In the genomic region with DNA sequence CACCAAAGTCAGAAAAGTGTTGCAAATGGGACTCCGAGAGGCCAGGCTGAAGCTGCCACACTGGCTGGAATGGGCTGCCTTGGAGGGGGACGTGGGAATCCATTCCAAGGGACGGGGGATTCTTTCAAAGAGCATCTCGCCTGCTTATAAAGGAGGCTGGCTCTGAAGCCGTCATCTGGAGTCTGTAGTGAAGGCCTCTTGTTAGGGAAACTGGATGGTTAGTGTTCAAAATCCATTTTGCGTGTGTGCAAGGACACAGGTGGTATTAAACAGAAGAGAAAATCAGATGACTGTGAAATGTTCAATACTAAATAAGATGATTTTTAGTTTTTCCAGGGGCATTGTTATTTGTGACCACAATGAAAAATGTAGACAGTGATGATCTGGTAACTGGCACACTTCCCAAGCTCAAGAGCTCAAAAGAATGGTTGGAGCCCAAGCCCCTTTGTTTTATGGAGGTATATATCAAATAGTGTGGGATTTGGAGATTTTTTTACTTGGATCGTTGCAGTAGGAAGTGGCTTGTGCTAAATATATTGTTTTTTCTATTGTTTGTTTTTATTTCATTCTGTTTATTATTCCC, we compare ENCODE assay signal across 8 cellular contexts. TPM values are rescaled to one million over a fixed set of nuclear protein-coding genes. Genes with fewer than 3 reads are reported as not detected.
DNase-seq lines count a peak whose midpoint lies in the region; ATAC-seq and TF ChIP-seq lines count a peak whose summit lies in the region.

No MANE protein-coding gene starts in this region.

- H3K36me3 Mint-ChIP-seq in activated naive CD4-positive, alpha-beta T cell treated with anti-CD3 and anti-CD28 coated beads for 36 hours (ENCODE audit: low read depth), result no peaks in the 10 kb centered on the region

- peak overlapping the region; percentile 80 for H3K4me3 ChIP-seq in fibroblast of mammary gland (ENCODE audit: control insufficient read depth, low read depth, low read length)
- peak overlapping the region; percentile 76 to 80 for H3K4me3 ChIP-seq in prostate gland

- CTCF ChIA-PET in activated naive CD4-positive, alpha-beta T cell treated with anti-CD3 and anti-CD28 coated beads for 36 hours (lab: Charles Lee), result interaction anchor here (0.7 kb wide), 1 partner anchor 43 kb away, joined by 3 read pairs; no protein-coding TSS in a partner anchor

- peaks cover 5% of the 10 kb centered on the region for H3K27me3 Mint-ChIP-seq in activated naive CD4-positive, alpha-beta T cell treated with anti-CD3 and anti-CD28 coated beads for 36 hours (ENCODE audit: low read depth)

- peaks cover 8% of the 10 kb centered on the region for H3K4me1 Mint-ChIP-seq in activated naive CD4-positive, alpha-beta T cell treated with anti-CD3 and anti-CD28 coated beads for 36 hours (ENCODE audit: low read depth)

- ATAC-seq in HG03108 (IDR thresholded peaks at IDR 0.05; ENCODE audit: unreplicated experiment) (peak; percentile 6), SK-N-SH treated with all-trans-retinoic acid at 6 μM for 48 hours (peak; percentile 5), HG02610 (IDR thresholded peaks at IDR 0.05; ENCODE audit: unreplicated experiment) (no peak)

- 10% methylated on average over 7 of the region's 7 CpGs for WGBS in prostate gland

- no peak for TF ChIP-seq POLR2A in prostate gland (IDR thresholded peaks at IDR 0.05)

- H3K9me3 Mint-ChIP-seq in activated naive CD4-positive, alpha-beta T cell treated with anti-CD3 and anti-CD28 coated beads for 36 hours, result no peaks in the 10 kb centered on the region

- H3K27ac Mint-ChIP-seq in activated naive CD4-positive, alpha-beta T cell treated with anti-CD3 and anti-CD28 coated beads for 36 hours, result peak overlapping the region; percentile 8

- peak overlapping the region; percentile 75 for H3K4me3 Mint-ChIP-seq in activated naive CD4-positive, alpha-beta T cell treated with anti-CD3 and anti-CD28 coated beads for 36 hours

- no peaks in the 10 kb centered on the region for H3K9me3 ChIP-seq in prostate gland

- no peaks in the 10 kb centered on the region for H3K27me3 ChIP-seq in prostate gland (replicated peaks; ENCODE audit: insufficient read depth)

- intact Hi-C loops in activated naive CD4-positive, alpha-beta T cell treated with anti-CD3 and anti-CD28 coated beads for 36 hours (cut with micrococcal nuclease), result loop anchor here (5.0 kb wide), 1 partner anchor 182 kb away; a partner anchor contains a TSS
- intact Hi-C loops in prostate gland (cut with DNase I), result no loop called here

- TF ChIP-seq CTCF in fibroblast of mammary gland (conservative IDR thresholded peaks at IDR 0.05; ENCODE audit: control insufficient read depth, insufficient read depth, low read depth, low read length) (no peak), prostate gland (IDR thresholded peaks at IDR 0.05) (no peak)

- peak overlapping the region; percentile 92 for H3K27ac ChIP-seq in prostate gland

- no peaks in the 10 kb centered on the region for H3K36me3 ChIP-seq in prostate gland

- no peak for DNase-seq in activated naive CD4-positive, alpha-beta T cell treated with anti-CD3 and anti-CD28 coated beads for 36 hours
- DNase-seq in activated naive CD4-positive, alpha-beta T cell treated with anti-CD3 and anti-CD28 coated beads, Interleukin-2, amount 50 U/mL, for 16 hours, result no peak
- DNase-seq in fibroblast of mammary gland (ENCODE audit: low read depth), result peak; percentile 34
- DNase-seq in prostate gland (ENCODE audit: low spot score), result no peak
- DNase-seq in NCI-H2081 treated with DMSO at 0.1 percent for 48 hours (lab: John Stamatoyannopoulos, UW), result no peak

- peaks cover 4% of the 10 kb centered on the region for H3K4me1 ChIP-seq in prostate gland (replicated peaks)

TF ChIP-seq in SK-N-SH treated with all-trans-retinoic acid at 6 μM for 48 hours, 23 proteins besides CTCF, POLR2A, EP300 and RAD21:
- TF ChIP-seq, protein P1, sequence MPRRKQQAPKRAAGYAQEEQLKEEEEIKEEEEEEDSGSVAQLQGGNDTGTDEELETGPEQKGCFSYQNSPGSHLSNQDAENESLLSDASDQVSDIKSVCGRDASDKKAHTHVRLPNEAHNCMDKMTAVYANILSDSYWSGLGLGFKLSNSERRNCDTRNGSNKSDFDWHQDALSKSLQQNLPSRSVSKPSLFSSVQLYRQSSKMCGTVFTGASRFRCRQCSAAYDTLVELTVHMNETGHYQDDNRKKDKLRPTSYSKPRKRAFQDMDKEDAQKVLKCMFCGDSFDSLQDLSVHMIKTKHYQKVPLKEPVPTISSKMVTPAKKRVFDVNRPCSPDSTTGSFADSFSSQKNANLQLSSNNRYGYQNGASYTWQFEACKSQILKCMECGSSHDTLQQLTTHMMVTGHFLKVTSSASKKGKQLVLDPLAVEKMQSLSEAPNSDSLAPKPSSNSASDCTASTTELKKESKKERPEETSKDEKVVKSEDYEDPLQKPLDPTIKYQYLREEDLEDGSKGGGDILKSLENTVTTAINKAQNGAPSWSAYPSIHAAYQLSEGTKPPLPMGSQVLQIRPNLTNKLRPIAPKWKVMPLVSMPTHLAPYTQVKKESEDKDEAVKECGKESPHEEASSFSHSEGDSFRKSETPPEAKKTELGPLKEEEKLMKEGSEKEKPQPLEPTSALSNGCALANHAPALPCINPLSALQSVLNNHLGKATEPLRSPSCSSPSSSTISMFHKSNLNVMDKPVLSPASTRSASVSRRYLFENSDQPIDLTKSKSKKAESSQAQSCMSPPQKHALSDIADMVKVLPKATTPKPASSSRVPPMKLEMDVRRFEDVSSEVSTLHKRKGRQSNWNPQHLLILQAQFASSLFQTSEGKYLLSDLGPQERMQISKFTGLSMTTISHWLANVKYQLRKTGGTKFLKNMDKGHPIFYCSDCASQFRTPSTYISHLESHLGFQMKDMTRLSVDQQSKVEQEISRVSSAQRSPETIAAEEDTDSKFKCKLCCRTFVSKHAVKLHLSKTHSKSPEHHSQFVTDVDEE (CRISPR knock-in tag; IDR thresholded peaks at IDR 0.05), result no peak; the same call in 1 of the 2 replicates
- TF ChIP-seq ZNF8 (CRISPR knock-in tag; IDR thresholded peaks at IDR 0.05) (no peak), ZFP3 (CRISPR knock-in tag; IDR thresholded peaks at IDR 0.05) (no peak), ZNF70 (CRISPR knock-in tag; IDR thresholded peaks at IDR 0.05) (no peak), GLIS3 (CRISPR knock-in tag; IDR thresholded peaks at IDR 0.05) (no peak), ZNF565 (CRISPR knock-in tag; conservative IDR thresholded peaks at IDR 0.05; ENCODE audit: low read depth) (no peak), BACH2 (CRISPR knock-in tag; IDR thresholded peaks at IDR 0.05; ENCODE audit: borderline replicate concordance) (no peak), RARB (CRISPR knock-in tag; IDR thresholded peaks at IDR 0.05) (no peak), OSR1 (CRISPR knock-in tag; IDR thresholded peaks at IDR 0.05) (no peak)
- TF ChIP-seq, protein P2, sequence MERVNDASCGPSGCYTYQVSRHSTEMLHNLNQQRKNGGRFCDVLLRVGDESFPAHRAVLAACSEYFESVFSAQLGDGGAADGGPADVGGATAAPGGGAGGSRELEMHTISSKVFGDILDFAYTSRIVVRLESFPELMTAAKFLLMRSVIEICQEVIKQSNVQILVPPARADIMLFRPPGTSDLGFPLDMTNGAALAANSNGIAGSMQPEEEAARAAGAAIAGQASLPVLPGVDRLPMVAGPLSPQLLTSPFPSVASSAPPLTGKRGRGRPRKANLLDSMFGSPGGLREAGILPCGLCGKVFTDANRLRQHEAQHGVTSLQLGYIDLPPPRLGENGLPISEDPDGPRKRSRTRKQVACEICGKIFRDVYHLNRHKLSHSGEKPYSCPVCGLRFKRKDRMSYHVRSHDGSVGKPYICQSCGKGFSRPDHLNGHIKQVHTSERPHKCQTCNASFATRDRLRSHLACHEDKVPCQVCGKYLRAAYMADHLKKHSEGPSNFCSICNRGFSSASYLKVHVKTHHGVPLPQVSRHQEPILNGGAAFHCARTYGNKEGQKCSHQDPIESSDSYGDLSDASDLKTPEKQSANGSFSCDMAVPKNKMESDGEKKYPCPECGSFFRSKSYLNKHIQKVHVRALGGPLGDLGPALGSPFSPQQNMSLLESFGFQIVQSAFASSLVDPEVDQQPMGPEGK (CRISPR knock-in tag; IDR thresholded peaks at IDR 0.05; ENCODE audit: borderline replicate concordance), result no peak

RNA-seq across cellular contexts. Expression of a gene that starts 0.8 kb away (rescaled TPM):
- total RNA-seq in activated naive CD4-positive, alpha-beta T cell treated with anti-CD3 and anti-CD28 coated beads for 36 hours, result 1 to 10 TPM; 3.6 to 4.1 TPM
- 10 to 100 TPM; 17.7 to 20.6 TPM for total RNA-seq in prostate gland

RNA-seq across cellular contexts. Expression of a gene that starts 1.0 kb away (rescaled TPM):
- under 1 TPM in 1 of 2 experiments, not detected in 1; 0.32 TPM for total RNA-seq in activated naive CD4-positive, alpha-beta T cell treated with anti-CD3 and anti-CD28 coated beads for 36 hours
- 10 to 100 TPM in 1 of 2 donors, not detected in 1; 16.9 TPM for total RNA-seq in prostate gland

RNA-seq across cellular contexts. Expression of a gene that starts 39.5 kb away (rescaled TPM):
- total RNA-seq in activated naive CD4-positive, alpha-beta T cell treated with anti-CD3 and anti-CD28 coated beads for 36 hours, result under 1 TPM; 0.60 to 0.81 TPM
- total RNA-seq in prostate gland, result 10 to 100 TPM; 16.2 to 26.2 TPM

RNA-seq across cellular contexts. Expression of a gene that starts 48.0 kb away (rescaled TPM):
- total RNA-seq in activated naive CD4-positive, alpha-beta T cell treated with anti-CD3 and anti-CD28 coated beads for 36 hours, result 100 to 1,000 TPM; 151 to 164 TPM
- total RNA-seq in prostate gland, result 10 to 100 TPM; 78.9 to 79.3 TPM

RNA-seq across cellular contexts. Expression of a gene that starts 50.8 kb away (rescaled TPM):
- under 1 TPM in 1 of 2 experiments, not detected in 1; 0.26 TPM for total RNA-seq in activated naive CD4-positive, alpha-beta T cell treated with anti-CD3 and anti-CD28 coated beads for 36 hours
- 1 to 10 TPM in 1 of 2 donors, under 1 TPM in 1; 0.55 to 4.8 TPM for total RNA-seq in prostate gland

Comparison
In these comparisons a context has a peak if more than half of its experiments do, and no peak if none do; other contexts are left out.
1. RNA of a gene that starts 39.5 kb away (total RNA-seq): 16.2 to 26.2 TPM in prostate gland; 0.60 to 0.81 TPM in activated naive CD4-positive, alpha-beta T cell treated with anti-CD3 and anti-CD28 coated beads for 36 hours; every median in the first group is over 4 times any median in the second.